ENCODE assay signal across 12 cellular contexts in genomic region chr3:110743202-110743601, GRCh38.
DNase-seq lines count a peak whose midpoint lies in the region; ATAC-seq and TF ChIP-seq lines count a peak whose summit lies in the region.
"Had no signal": no experiment of that assay in that cellular context is flagged by ENCODE, and none has a peak within 500 bp of the region (broad histone marks: within the 10 kb centered on the region; RNA-seq: fewer than 3 reads in every experiment).

No MANE protein-coding gene starts in this region.

- intact Hi-C loops in right lobe of liver (cut with DNase I) = no loop called here
- intact Hi-C loops in psoas muscle (cut with DNase I) = no loop called here
- intact Hi-C loops in tibial artery (cut with DNase I; ENCODE audit: low total_unique reads) = no loop called here

- peaks cover 0 to 24% (median 7%) of the 10 kb centered on the region in 4 donors for H3K4me1 ChIP-seq in right lobe of liver
- no peaks in the 10 kb centered on the region for H3K4me1 ChIP-seq in psoas muscle
- H3K4me1 ChIP-seq in tibial artery = no peaks in the 10 kb centered on the region

- H3K27ac ChIP-seq in right lobe of liver (no peak overlapping the region), psoas muscle (no peak overlapping the region), tibial artery (no peak overlapping the region)
- H3K27ac ChIP-seq: GM23248 had no signal

- whole genome bisulfite sequencing in right lobe of liver (ENCODE audit: insufficient coverage, low coverage, low lambda C conversion rate, missing lambda C conversion rate) = 20% methylated on average over 1 of the region's 1 CpG
- WGBS in psoas muscle, 3 donors = 38 to 48% (median 45%) methylated on average over 1 of the region's 1 CpG

- H3K36me3 ChIP-seq in right lobe of liver (no peaks in the 10 kb centered on the region), psoas muscle (ENCODE audit: insufficient read depth in 1 of 2, low read depth in 1 of 2) (no peaks in the 10 kb centered on the region), tibial artery (no peaks in the 10 kb centered on the region)

- H3K4me1 Mint-ChIP-seq in T-helper 2 cell treated with Interferon-gamma antibody and Interleukin-4, amounts not matched to agents 5 μg/mL and 100 μg/mL, for 36 hours (ENCODE audit: low read depth) = no peaks in the 10 kb centered on the region

- DNase-seq in NCI-H526 treated with DMSO at 0.1 percent for 48 hours (lab: John Stamatoyannopoulos, UW) = peak; percentile 87
- DNase-seq in right lobe of liver = no peak
- DNase-seq in psoas muscle = no peak
- no peak for DNase-seq in T-helper 2 cell treated with Interferon-gamma antibody and Interleukin-4, amounts not matched to agents 5 μg/mL and 100 μg/mL, for 36 hours (ENCODE audit: low spot score)
- no peak for DNase-seq in tibial artery
- no peak for DNase-seq in stimulated activated CD4-positive, alpha-beta T cell treated with anti-CD3 and anti-CD28 coated beads, Interleukin-4, amount 100 ng/mL, for 1 hour
- DNase-seq: activated CD8-positive, alpha-beta memory T cell treated with anti-CD3 and anti-CD28 coated beads for 24 hours; effector CD8-positive, alpha-beta T cell; GM23248; NCI-H2107 had no signal

- no peaks in the 10 kb centered on the region for H3K9me3 Mint-ChIP-seq in T-helper 2 cell treated with Interferon-gamma antibody and Interleukin-4, amounts not matched to agents 5 μg/mL and 100 μg/mL, for 36 hours

- H3K27me3 Mint-ChIP-seq in T-helper 2 cell treated with Interferon-gamma antibody and Interleukin-4, amounts not matched to agents 5 μg/mL and 100 μg/mL, for 36 hours (ENCODE audit: low read depth) = peaks cover 2% of the 10 kb centered on the region

- H3K27me3 ChIP-seq in right lobe of liver = no peaks in the 10 kb centered on the region
- no peaks in the 10 kb centered on the region for H3K27me3 ChIP-seq in psoas muscle (ENCODE audit: insufficient read depth in 3 of 3, low read length in 2 of 3)
- H3K27me3 ChIP-seq in tibial artery = no peaks in the 10 kb centered on the region

- no peak for TF ChIP-seq POLR2A in right lobe of liver (IDR thresholded peaks at IDR 0.05)

- H3K4me3 Mint-ChIP-seq in T-helper 2 cell treated with Interferon-gamma antibody and Interleukin-4, amounts not matched to agents 5 μg/mL and 100 μg/mL, for 36 hours = no peak overlapping the region

- ATAC-seq in GM18517 (IDR thresholded peaks at IDR 0.05; ENCODE audit: unreplicated experiment) = peak; percentile 54
- ATAC-seq in HG02840 (IDR thresholded peaks at IDR 0.05; ENCODE audit: low FRiP score, unreplicated experiment) = peak; percentile 71
- ATAC-seq in right lobe of liver = peak; percentile 87 to 99 (median 96)
- no peak for ATAC-seq in psoas muscle

- no peaks in the 10 kb centered on the region for H3K36me3 Mint-ChIP-seq in T-helper 2 cell treated with Interferon-gamma antibody and Interleukin-4, amounts not matched to agents 5 μg/mL and 100 μg/mL, for 36 hours (ENCODE audit: low read depth)

- H3K4me3 ChIP-seq in right lobe of liver (no peak overlapping the region), psoas muscle (no peak overlapping the region), tibial artery (no peak overlapping the region)
- H3K4me3 ChIP-seq: GM23248 had no signal

- no peaks in the 10 kb centered on the region for H3K9me3 ChIP-seq in right lobe of liver
- H3K9me3 ChIP-seq in psoas muscle = peaks cover 3% of the 10 kb centered on the region
- peaks cover 0 to 4% (median 4%) of the 10 kb centered on the region in 3 donors for H3K9me3 ChIP-seq in tibial artery

- no peak overlapping the region for H3K27ac Mint-ChIP-seq in T-helper 2 cell treated with Interferon-gamma antibody and Interleukin-4, amounts not matched to agents 5 μg/mL and 100 μg/mL, for 36 hours

- TF ChIP-seq CTCF in right lobe of liver (IDR thresholded peaks at IDR 0.05) (no peak), psoas muscle (IDR thresholded peaks at IDR 0.05) (no peak), tibial artery (IDR thresholded peaks at IDR 0.05) (no peak)

Comparison
In these comparisons a context has a peak if more than half of its experiments do, and no peak if none do; other contexts are left out.
1. ATAC-seq: peak in GM18517 (single experiment), HG02840 (single experiment) and right lobe of liver (4 of 4); none in psoas muscle (0 of 4).